Comparison of ENCODE assay signal across 8 cellular contexts in genomic region chr10:78302739-78302988, GRCh38.
DNase-seq lines count a peak whose midpoint lies in the region; ATAC-seq, FAIRE-seq and TF ChIP-seq lines count a peak whose summit lies in the region.

No MANE protein-coding gene starts in this region.

- H3K4me3 ChIP-seq in heart left ventricle (peak overlapping the region; percentile 12 to 68 (median 60)), brain microvascular endothelial cell (ENCODE audit: low read depth, low read length) (peak overlapping the region; percentile 61), mesodermal cell (ENCODE audit: extremely low read depth, insufficient read depth, low read length, poor library complexity, severe bottlenecking) (peak overlapping the region; percentile 37), urinary bladder (ENCODE audit: low read depth, low read length) (peak overlapping the region; percentile 37)

- WGBS in heart left ventricle, 4 donors = 4 to 16% (median 9%) methylated on average over 3 of the region's 3 CpGs
- 6 to 37% methylated on average over 3 of the region's 3 CpGs for WGBS in mesodermal cell (ENCODE audit: insufficient coverage in 2 of 2), 2 experiments
- 10% methylated on average over 3 of the region's 3 CpGs for WGBS in urinary bladder

- no peak for TF ChIP-seq POLR2A in heart left ventricle (IDR thresholded peaks at IDR 0.05)

- peaks cover 0 to 20% (median 11%) of the 10 kb centered on the region in 12 donors for H3K4me1 ChIP-seq in heart left ventricle
- peaks cover 14% of the 10 kb centered on the region for H3K4me1 ChIP-seq in mesodermal cell (ENCODE audit: control insufficient read depth, insufficient read depth, low read length, poor library complexity, severe bottlenecking)
- no peaks in the 10 kb centered on the region for H3K4me1 ChIP-seq in urinary bladder (ENCODE audit: insufficient read depth)

- peaks cover 0 to 4% (median 0%) of the 10 kb centered on the region in 12 donors for H3K9me3 ChIP-seq in heart left ventricle
- H3K9me3 ChIP-seq in mesodermal cell (ENCODE audit: control insufficient read depth, low read length) = no peaks in the 10 kb centered on the region

- H3K36me3 ChIP-seq in heart left ventricle (no peaks in the 10 kb centered on the region), brain microvascular endothelial cell (replicated peaks) (no peaks in the 10 kb centered on the region), mesodermal cell (ENCODE audit: control insufficient read depth, insufficient read depth, low read length) (no peaks in the 10 kb centered on the region), urinary bladder (ENCODE audit: insufficient read depth) (no peaks in the 10 kb centered on the region)

- TF ChIP-seq CTCF in heart left ventricle (IDR thresholded peaks at IDR 0.05) = no peak
- TF ChIP-seq CTCF in brain microvascular endothelial cell (IDR thresholded peaks at IDR 0.05; ENCODE audit: low read depth, low read length, missing control alignments) = no peak

- peak overlapping the region; percentile 83 to 92 (median 87) for H3K27ac ChIP-seq in heart left ventricle
- H3K27ac ChIP-seq in brain microvascular endothelial cell = no peak overlapping the region
- H3K27ac ChIP-seq in mesodermal cell (ENCODE audit: low read depth, low read length, severe bottlenecking) = peak overlapping the region; percentile 78
- peak overlapping the region; percentile 75 for H3K27ac ChIP-seq in urinary bladder (ENCODE audit: low read depth)

- in situ Hi-C loops in brain microvascular endothelial cell (cut with HindIII; ENCODE audit: low pct_ligation_motif_present, low sequenced_read_pairs) = no loop called here

- intact Hi-C loops in heart left ventricle (cut with DNase I) = loop anchor here in 9 of 10 donors (5.0 to 10.0 kb wide), 12 partner anchors 90 to 895 kb away; partner anchors contain the start of gene ZMIZ1 (in 1 of the 9)
- intact Hi-C loops in Right ventricle myocardium superior (cut with DNase I) = loop anchor here (5.0 to 10.0 kb wide), 2 partner anchors 352 to 765 kb away; partner anchors contain the start of gene ZMIZ1

- ATAC-seq in heart left ventricle (no peak), Right ventricle myocardium superior (ENCODE audit: poor library complexity) (no peak)

- FAIRE-seq in GM19239 (lab: Jason Lieb, UNC) = no peak

- H3K27me3 ChIP-seq in heart left ventricle (no peaks in the 10 kb centered on the region), brain microvascular endothelial cell (replicated peaks) (peaks cover 3% of the 10 kb centered on the region)

- DNase-seq in heart left ventricle = no peak
- DNase-seq in Right ventricle myocardium superior = no peak
- no peak for DNase-seq in brain microvascular endothelial cell
- DNase-seq in NCI-H187 treated with DMSO at 0.1 percent for 48 hours (lab: John Stamatoyannopoulos, UW) = no peak
- no peak for DNase-seq in GM19239 (ENCODE audit: insufficient read length, low spot score)
- DNase-seq in NCI-H1930 (lab: John Stamatoyannopoulos, UW) = no peak
